8 cellular contexts compared by ENCODE assay signal in the genomic region with DNA sequence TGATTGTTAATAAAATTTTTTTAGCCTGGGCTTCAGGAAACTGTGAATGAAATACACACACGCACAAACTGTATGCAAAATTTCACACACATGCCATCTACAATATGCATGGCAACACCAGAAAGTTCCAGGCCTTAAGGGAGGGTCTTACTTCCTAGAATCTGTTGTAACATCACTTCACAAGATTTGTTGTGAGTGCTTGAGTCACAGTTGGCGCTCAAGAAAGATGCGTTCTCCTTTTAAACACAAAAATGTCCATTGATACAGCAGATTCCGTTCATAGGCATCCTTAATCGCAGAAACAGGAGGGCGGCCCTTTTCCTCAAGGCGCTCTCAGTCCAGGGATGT. TPM values are rescaled to one million over a fixed set of nuclear protein-coding genes. Genes with fewer than 3 reads are reported as not detected.
DNase-seq lines count a peak whose midpoint lies in the region; ATAC-seq, FAIRE-seq and TF ChIP-seq lines count a peak whose summit lies in the region.

No MANE protein-coding gene starts in this region.

- peak overlapping the region; percentile 95 for H3K9ac ChIP-seq in keratinocyte (ENCODE audit: control insufficient read depth, extremely low read depth, insufficient read depth, low read length)

- peak; percentile 24 for ATAC-seq in activated CD4-positive, alpha-beta T cell treated with anti-CD3 and anti-CD28 coated beads for 36 hours
- no peak for ATAC-seq in activated CD8-positive, alpha-beta T cell treated with anti-CD3 and anti-CD28 coated beads, Interleukin-2, amount 10 ng/mL, durations not matched to agents 7 days and 5 days
- no peak for ATAC-seq in GM21786 (IDR thresholded peaks at IDR 0.05; ENCODE audit: unreplicated experiment)

- CTCF ChIA-PET in activated CD4-positive, alpha-beta T cell treated with anti-CD3 and anti-CD28 coated beads for 36 hours (lab: Charles Lee) = interaction anchor here (0.9 kb wide), 1 partner anchor 67 kb away, joined by 4 read pairs; no protein-coding TSS in a partner anchor
- CTCF ChIA-PET in activated CD8-positive, alpha-beta T cell treated with anti-CD3 and anti-CD28 coated beads, Interleukin-2, amount 10 ng/mL, durations not matched to agents 7 days and 5 days (lab: Charles Lee) = interaction anchor here (1.0 to 2.6 kb wide), 5 partner anchors 29 to 70 kb away, joined by 3 to 15 read pairs (median 4); a partner anchor contains a TSS

- H2AFZ ChIP-seq in keratinocyte (ENCODE audit: control insufficient read depth, low read length) = peak overlapping the region; percentile 98

- DNase-seq in activated CD4-positive, alpha-beta T cell treated with anti-CD3 and anti-CD28 coated beads for 36 hours = no peak
- DNase-seq in activated CD4-positive, alpha-beta T cell treated with anti-CD3 and anti-CD28 coated beads, Interleukin-2, amount 50 U/mL, for 48 hours = no peak
- DNase-seq in activated CD8-positive, alpha-beta T cell treated with anti-CD3 and anti-CD28 coated beads, Interleukin-2, amount 10 ng/mL, durations not matched to agents 7 days and 5 days = no peak
- DNase-seq in keratinocyte (ENCODE audit: low read depth, low spot score) (no peak), testis (no peak), SHP77 (lab: John Stamatoyannopoulos, UW) (no peak), HT-29 (ENCODE audit: low spot score) (no peak)

- FAIRE-seq in keratinocyte (lab: Jason Lieb, UNC) = no peak

- no peaks in the 10 kb centered on the region for H3K9me3 Mint-ChIP-seq in activated CD4-positive, alpha-beta T cell treated with anti-CD3 and anti-CD28 coated beads for 36 hours (ENCODE audit: low read depth)
- H3K9me3 Mint-ChIP-seq in activated CD8-positive, alpha-beta T cell treated with anti-CD3 and anti-CD28 coated beads, Interleukin-2, amount 10 ng/mL, durations not matched to agents 7 days and 5 days (ENCODE audit: insufficient read depth) = no peaks in the 10 kb centered on the region

- peaks cover 13% of the 10 kb centered on the region for H3K36me3 Mint-ChIP-seq in activated CD4-positive, alpha-beta T cell treated with anti-CD3 and anti-CD28 coated beads for 36 hours (ENCODE audit: low read depth)
- peaks cover 23% of the 10 kb centered on the region for H3K36me3 Mint-ChIP-seq in activated CD8-positive, alpha-beta T cell treated with anti-CD3 and anti-CD28 coated beads, Interleukin-2, amount 10 ng/mL, durations not matched to agents 7 days and 5 days (ENCODE audit: low read depth)

- peaks cover 29% of the 10 kb centered on the region for H3K79me2 ChIP-seq in keratinocyte (ENCODE audit: control insufficient read depth, insufficient read depth, low read length)

- H3K4me3 ChIP-seq in keratinocyte (ENCODE audit: control insufficient read depth in 2 of 3, extremely low read depth in 1 of 3, insufficient read depth in 2 of 3, low read depth in 1 of 3, low read length in 3 of 3) (peak overlapping the region; percentile 84 to 100 (median 97)), testis (peak overlapping the region; percentile 70 to 86)

- 5% methylated on average over 7 of the region's 7 CpGs for WGBS in testis, 2 donors

- peak overlapping the region; percentile 91 for H3K27ac ChIP-seq in keratinocyte (ENCODE audit: control insufficient read depth, insufficient read depth, low read length)
- H3K27ac ChIP-seq in testis = peak overlapping the region; percentile 53 to 78

- intact Hi-C loops in activated CD4-positive, alpha-beta T cell treated with anti-CD3 and anti-CD28 coated beads for 36 hours (cut with DNase I, micrococcal nuclease) = loop anchor here (1.0 to 5.0 kb wide), 8 partner anchors 13 to 924 kb away; a partner anchor contains a TSS
- intact Hi-C loops in testis (cut with DNase I; ENCODE audit: low total_unique reads) = no loop called here

- peak overlapping the region; percentile 100 for H3K27ac Mint-ChIP-seq in activated CD4-positive, alpha-beta T cell treated with anti-CD3 and anti-CD28 coated beads for 36 hours
- peak overlapping the region; percentile 100 for H3K27ac Mint-ChIP-seq in activated CD8-positive, alpha-beta T cell treated with anti-CD3 and anti-CD28 coated beads, Interleukin-2, amount 10 ng/mL, durations not matched to agents 7 days and 5 days

- dilution Hi-C loops in keratinocyte (cut with MboI; ENCODE audit: extremely low pct_ligation_motif_present, low sequenced_read_pairs) = no loop called here

- peak overlapping the region; percentile 95 for H3K4me2 ChIP-seq in keratinocyte (ENCODE audit: control insufficient read depth, extremely low read depth, insufficient read depth, low read depth, low read length)

- peaks cover 0 to 4% of the 10 kb centered on the region in 2 experiments for H3K36me3 ChIP-seq in keratinocyte (ENCODE audit: control insufficient read depth in 2 of 2, extremely low read depth in 1 of 2, insufficient read depth in 2 of 2, low read length in 2 of 2)
- no peaks in the 10 kb centered on the region for H3K36me3 ChIP-seq in testis (ENCODE audit: low read depth, missing control alignments)

- TF ChIP-seq POLR2A in testis (IDR thresholded peaks at IDR 0.05) = no peak

- no peaks in the 10 kb centered on the region for H3K9me1 ChIP-seq in keratinocyte (ENCODE audit: control insufficient read depth, extremely low read depth, insufficient read depth, low read length)

- no peak for TF ChIP-seq CTCF in keratinocyte (optimal IDR thresholded peaks at IDR 0.05 in 1 of 3, IDR thresholded peaks at IDR 0.05 in 1 of 3, conservative IDR thresholded peaks at IDR 0.05 in 1 of 3; ENCODE audit: extremely low read depth in 1 of 3, insufficient read depth in 2 of 3, low read length in 3 of 3)
- no peak for TF ChIP-seq CTCF in testis (IDR thresholded peaks at IDR 0.05)

- H3K27me3 ChIP-seq in keratinocyte (ENCODE audit: control insufficient read depth, extremely low read depth, insufficient read depth, low read length) (no peaks in the 10 kb centered on the region), testis (no peaks in the 10 kb centered on the region)

- no peaks in the 10 kb centered on the region for H4K20me1 ChIP-seq in keratinocyte (ENCODE audit: control insufficient read depth, extremely low read depth, insufficient read depth, low read length)

- no peaks in the 10 kb centered on the region for H3K9me3 ChIP-seq in keratinocyte (ENCODE audit: control insufficient read depth, low read depth, low read length)
- no peaks in the 10 kb centered on the region for H3K9me3 ChIP-seq in testis

- POLR2A ChIA-PET in activated CD4-positive, alpha-beta T cell treated with anti-CD3 and anti-CD28 coated beads for 36 hours (lab: Charles Lee) = interaction anchor here (0.6 to 1.0 kb wide), 3 partner anchors 43 to 109 kb away, joined by 3 read pairs; a partner anchor contains a TSS
- POLR2A ChIA-PET in activated CD8-positive, alpha-beta T cell treated with anti-CD3 and anti-CD28 coated beads, Interleukin-2, amount 10 ng/mL, durations not matched to agents 7 days and 5 days (lab: Charles Lee) = interaction anchor here (0.6 to 2.0 kb wide), 4 partner anchors 50 to 94 kb away, joined by 3 to 16 read pairs (median 8); a partner anchor contains a TSS

- H3K4me1 ChIP-seq in keratinocyte (ENCODE audit: control insufficient read depth, extremely low read depth, insufficient read depth, low read length) (peaks cover 12% of the 10 kb centered on the region), testis (peaks cover 9% of the 10 kb centered on the region)

- peaks cover 34% of the 10 kb centered on the region for H3K4me1 Mint-ChIP-seq in activated CD4-positive, alpha-beta T cell treated with anti-CD3 and anti-CD28 coated beads for 36 hours
- peaks cover 71% of the 10 kb centered on the region for H3K4me1 Mint-ChIP-seq in activated CD8-positive, alpha-beta T cell treated with anti-CD3 and anti-CD28 coated beads, Interleukin-2, amount 10 ng/mL, durations not matched to agents 7 days and 5 days (ENCODE audit: low read depth)

- peak overlapping the region; percentile 100 for H3K4me3 Mint-ChIP-seq in activated CD4-positive, alpha-beta T cell treated with anti-CD3 and anti-CD28 coated beads for 36 hours
- H3K4me3 Mint-ChIP-seq in activated CD8-positive, alpha-beta T cell treated with anti-CD3 and anti-CD28 coated beads, Interleukin-2, amount 10 ng/mL, durations not matched to agents 7 days and 5 days = peak overlapping the region; percentile 100

- H3K27me3 Mint-ChIP-seq in activated CD4-positive, alpha-beta T cell treated with anti-CD3 and anti-CD28 coated beads for 36 hours = no peaks in the 10 kb centered on the region
- no peaks in the 10 kb centered on the region for H3K27me3 Mint-ChIP-seq in activated CD8-positive, alpha-beta T cell treated with anti-CD3 and anti-CD28 coated beads, Interleukin-2, amount 10 ng/mL, durations not matched to agents 7 days and 5 days (ENCODE audit: low read depth)

RNA-seq across cellular contexts. Expression of a gene that starts 0.5 kb away (rescaled TPM):
- 10 to 100 TPM; 68.5 to 80.8 TPM for total RNA-seq in activated CD4-positive, alpha-beta T cell treated with anti-CD3 and anti-CD28 coated beads for 36 hours
- 100 to 1,000 TPM; 118 to 125 TPM for total RNA-seq in activated CD8-positive, alpha-beta T cell treated with anti-CD3 and anti-CD28 coated beads, Interleukin-2, amount 10 ng/mL, durations not matched to agents 7 days and 5 days
- polyA plus RNA-seq in keratinocyte (54.9 to 63.4 TPM (median 58.8 TPM) in 3 replicates), testis (ENCODE audit: insufficient read depth, low read depth, low replicate concordance) (144 TPM)
- polyA plus RNA-seq in keratinocyte (2011; ENCODE audit: low read depth) = 120 TPM
- polyA plus RNA-seq in keratinocyte (2011; cell fraction: cytosol; rRNA removed) = 54.0 and 54.4 TPM in 2 replicates
- 40.9 and 47.8 TPM in 2 replicates for polyA plus RNA-seq in keratinocyte (2011; cell fraction: nucleus; rRNA removed)
- polyA plus RNA-seq in keratinocyte (2012; ENCODE audit: low replicate concordance) = 54.2 and 59.9 TPM in 2 replicates
- polyA minus RNA-seq in keratinocyte = 20.1 to 32.6 TPM (median 32.2 TPM) in 3 replicates
- polyA minus RNA-seq in keratinocyte (2011; cell fraction: cytosol; rRNA and poly(A)+ RNA removed) = 25.7 TPM
- polyA minus RNA-seq in keratinocyte (2011; cell fraction: nucleus; rRNA and poly(A)+ RNA removed) = 13.2 and 14.3 TPM in 2 replicates
- total RNA-seq in testis = 10 to 100 TPM; 76.4 to 80.4 TPM
- total RNA-seq in HT-29 (2014; rRNA removed; shearing (Covaris generic)) = 77.0 and 86.0 TPM in 2 replicates

RNA-seq across cellular contexts. Expression of a gene that starts 55.9 kb away (rescaled TPM):
- total RNA-seq in activated CD4-positive, alpha-beta T cell treated with anti-CD3 and anti-CD28 coated beads for 36 hours = 1 to 10 TPM; 5.1 to 5.6 TPM
- total RNA-seq in activated CD8-positive, alpha-beta T cell treated with anti-CD3 and anti-CD28 coated beads, Interleukin-2, amount 10 ng/mL, durations not matched to agents 7 days and 5 days = 10 to 100 TPM; 17.8 to 18.8 TPM
- polyA plus RNA-seq in keratinocyte (0.01 to 0.10 TPM in 2 of 3 replicates, not detected in the other), testis (ENCODE audit: insufficient read depth, low read depth, low replicate concordance) (0.92 TPM)
- polyA plus RNA-seq in keratinocyte (2011; ENCODE audit: low read depth) = 0.45 TPM
- polyA plus RNA-seq in keratinocyte (2011; cell fraction: cytosol; rRNA removed) = 0.02 TPM in 1 of 2 replicates, not detected in the other
- polyA plus RNA-seq in keratinocyte (2011; cell fraction: nucleus; rRNA removed) = 0.17 and 0.19 TPM in 2 replicates
- polyA plus RNA-seq in keratinocyte (2012; ENCODE audit: low replicate concordance) = 0.45 TPM in 1 of 2 replicates, not detected in the other
- 0.13 to 0.26 TPM in 2 of 3 replicates, not detected in the other for polyA minus RNA-seq in keratinocyte
- not detected for polyA minus RNA-seq in keratinocyte (2011; cell fraction: cytosol; rRNA and poly(A)+ RNA removed)
- not detected in 2 replicates for polyA minus RNA-seq in keratinocyte (2011; cell fraction: nucleus; rRNA and poly(A)+ RNA removed)
- 1 to 10 TPM in 1 of 2 donors, under 1 TPM in 1; 0.79 to 1.8 TPM for total RNA-seq in testis
- 0.05 TPM in 1 of 2 replicates, not detected in the other for total RNA-seq in HT-29 (2014; rRNA removed; shearing (Covaris generic))

RNA-seq across cellular contexts. Expression of a gene that starts 56.6 kb away (rescaled TPM):
- total RNA-seq in activated CD4-positive, alpha-beta T cell treated with anti-CD3 and anti-CD28 coated beads for 36 hours = 1 to 10 TPM in 1 of 2 experiments, under 1 TPM in 1; 0.73 to 1.1 TPM
- total RNA-seq in activated CD8-positive, alpha-beta T cell treated with anti-CD3 and anti-CD28 coated beads, Interleukin-2, amount 10 ng/mL, durations not matched to agents 7 days and 5 days = 1 to 10 TPM; 1.6 to 2.1 TPM
- 0.35 to 0.55 TPM in 2 of 3 replicates, not detected in the other for polyA plus RNA-seq in keratinocyte
- not detected for polyA plus RNA-seq in keratinocyte (2011; ENCODE audit: low read depth)
- polyA plus RNA-seq in keratinocyte (2011; cell fraction: cytosol; rRNA removed) = 0.09 TPM in 1 of 2 replicates, not detected in the other
- 1.7 and 2.1 TPM in 2 replicates for polyA plus RNA-seq in keratinocyte (2011; cell fraction: nucleus; rRNA removed)
- polyA plus RNA-seq in keratinocyte (2012; ENCODE audit: low replicate concordance) = 0.25 TPM in 1 of 2 replicates, not detected in the other
- 0.48 to 0.76 TPM in 2 of 3 replicates, not detected in the other for polyA minus RNA-seq in keratinocyte
- not detected for polyA minus RNA-seq in keratinocyte (2011; cell fraction: cytosol; rRNA and poly(A)+ RNA removed)
- polyA minus RNA-seq in keratinocyte (2011; cell fraction: nucleus; rRNA and poly(A)+ RNA removed) = 0.74 and 2.6 TPM in 2 replicates
- 10 to 100 TPM; 31.3 to 53.7 TPM for total RNA-seq in testis
- 111 TPM for polyA plus RNA-seq in testis (ENCODE audit: insufficient read depth, low read depth, low replicate concordance)
- 0.13 and 0.83 TPM in 2 replicates for total RNA-seq in HT-29 (2014; rRNA removed; shearing (Covaris generic))

Comparison
In these comparisons a context has a peak if more than half of its experiments do, and no peak if none do; other contexts are left out.
1. RNA of a gene that starts 56.6 kb away (total RNA-seq): 31.3 to 53.7 TPM in testis; 1.6 to 2.1 TPM in activated CD8-positive, alpha-beta T cell treated with anti-CD3 and anti-CD28 coated beads, Interleukin-2, amount 10 ng/mL, durations not matched to agents 7 days and 5 days, 0.73 to 1.1 TPM in activated CD4-positive, alpha-beta T cell treated with anti-CD3 and anti-CD28 coated beads for 36 hours and 0.13 to 0.83 TPM in HT-29; every median in the first group is over 10 times any median in the second.